In genomic region chr1:59199734-59200376, GRCh38 we compare ENCODE assay signal across 21 cellular contexts.
DNase-seq lines count a peak whose midpoint lies in the region; ATAC-seq lines count a peak whose summit lies in the region.
"Had no signal": no experiment of that assay in that cellular context is flagged by ENCODE, and none has a peak within 500 bp of the region (broad histone marks: within the 10 kb centered on the region; RNA-seq: fewer than 3 reads in every experiment).

No MANE protein-coding gene starts in this region.

- ATAC-seq in left colon: peak; percentile 52
- no peak for ATAC-seq in HG03520 (IDR thresholded peaks at IDR 0.05; ENCODE audit: unreplicated experiment)
- ATAC-seq: A549, heart right ventricle, T-cell had no signal

- intact Hi-C loops in left colon (cut with DNase I, micrococcal nuclease): no loop called here

- DNase-seq in DMS153 (lab: John Stamatoyannopoulos, UW) (peak; percentile 51), NCI-H2029 treated with DMSO at 0.1 percent for 48 hours (lab: John Stamatoyannopoulos, UW) (peak; percentile 96), NCI-H69 (lab: John Stamatoyannopoulos, UW) (peak; percentile 27), left colon (no peak), SW 1271 (lab: John Stamatoyannopoulos, UW) (no peak), DMS114 treated with DMSO at 0.1 percent for 48 hours (lab: John Stamatoyannopoulos, UW; ENCODE audit: unreplicated experiment) (no peak)
- no peak for DNase-seq in stimulated activated CD4-positive, alpha-beta T cell treated with anti-CD3 and anti-CD28 coated beads, Interleukin-4, amount 100 ng/mL, for 1 hour
- DNase-seq: activated CD4-positive, CD25-positive, alpha-beta regulatory T cell treated with anti-CD3 and anti-CD28 coated beads, Interleukin-2, amount 50 U/mL, for 72 hours; activated naive CD4-positive, alpha-beta T cell treated with anti-CD3 and anti-CD28 coated beads for 36 hours; activated T-cell treated with anti-CD3 and anti-CD28 coated beads, Interleukin-2, amount 50 U/mL, for 1 hour; amniotic stem cell; BE2C; H9; heart right ventricle; left ventricle myocardium inferior; NCI-H1694 treated with DMSO at 0.1 percent for 48 hours; NCI-H526 treated with DMSO at 0.1 percent for 48 hours; SIG-M5; T-cell had no signal

Comparison
In these comparisons a context has a peak if more than half of its experiments do, and no peak if none do; other contexts are left out.
1. DNase-seq: peak in DMS153 (single experiment), NCI-H2029 treated with DMSO at 0.1 percent for 48 hours (single experiment) and NCI-H69 (single experiment); none in left colon (0 of 2), SW 1271 (0 of 2), DMS114 treated with DMSO at 0.1 percent for 48 hours (single experiment) and stimulated activated CD4-positive, alpha-beta T cell treated with anti-CD3 and anti-CD28 coated beads, Interleukin-4, amount 100 ng/mL, for 1 hour (single experiment).